ENCODE assay signal across 12 cellular contexts in the genomic region with DNA sequence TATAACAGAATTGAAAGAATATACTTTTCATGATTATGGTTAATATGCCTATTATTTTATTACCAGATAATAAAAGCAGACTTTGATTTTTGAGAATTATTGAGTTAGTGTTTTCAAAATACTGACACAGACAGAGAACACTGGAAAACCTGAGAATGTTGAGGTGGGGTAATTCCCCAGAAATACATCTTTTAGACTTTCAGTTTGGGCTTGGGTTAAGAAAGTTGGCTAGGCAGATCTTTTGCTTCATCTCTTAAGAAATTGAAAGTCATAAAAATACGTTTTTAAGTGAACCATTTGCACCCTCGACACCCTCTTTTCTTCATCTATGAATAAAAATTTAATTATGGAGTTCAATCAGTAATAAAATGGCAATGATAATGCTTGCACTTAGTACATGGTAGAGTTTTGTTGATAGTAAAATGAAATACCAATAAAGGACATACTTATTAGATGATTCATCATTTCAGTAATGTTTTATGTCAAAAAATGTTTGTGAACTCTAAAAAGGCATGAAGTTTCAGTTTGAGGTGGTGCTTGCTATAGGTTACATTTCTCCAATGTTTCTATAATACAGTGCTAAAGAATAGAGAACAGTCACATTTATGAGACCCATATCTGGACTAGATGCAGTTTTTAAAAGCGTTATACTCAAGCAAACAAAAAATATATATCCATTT. TPM values are rescaled to one million over a fixed set of nuclear protein-coding genes. Genes with fewer than 3 reads are reported as not detected.
DNase-seq lines count a peak whose midpoint lies in the region; ATAC-seq lines count a peak whose summit lies in the region.
"Had no signal": no experiment of that assay in that cellular context is flagged by ENCODE, and none has a peak within 500 bp of the region (broad histone marks: within the 10 kb centered on the region; RNA-seq: fewer than 3 reads in every experiment).

No MANE protein-coding gene starts in this region.

- H3K27ac Mint-ChIP-seq in activated naive CD4-positive, alpha-beta T cell treated with anti-CD3 and anti-CD28 coated beads for 36 hours: peak overlapping the region; percentile 87
- peak overlapping the region; percentile 85 to 96 for H3K27ac Mint-ChIP-seq in activated naive CD4-positive, alpha-beta T cell treated with anti-CD3 and anti-CD28 coated beads, Interleukin-2, amount 50 U/mL, for 72 hours

- no peak for DNase-seq in activated naive CD4-positive, alpha-beta T cell treated with anti-CD3 and anti-CD28 coated beads for 36 hours
- no peak for DNase-seq in activated naive CD4-positive, alpha-beta T cell (lab: John Stamatoyannopoulos, UW)
- no peak for DNase-seq in activated naive CD4-positive, alpha-beta T cell treated with anti-CD3 and anti-CD28 coated beads, Interleukin-2, amount 50 U/mL, for 72 hours (ENCODE audit: low spot score in 2 of 2)
- no peak for DNase-seq in stimulated activated naive CD8-positive, alpha-beta T cell treated with anti-CD3 and anti-CD28 coated beads, Interleukin-15, Interleukin-2, amounts not matched to agents 100 U/mL and 50 U/mL, for 24 hours
- DNase-seq in nucleus accumbens (lab: John Stamatoyannopoulos, UW): no peak
- DNase-seq in SW 1271 (lab: John Stamatoyannopoulos, UW): no peak
- DNase-seq: DMS153, dorsolateral prefrontal cortex, GOT3, NCI-H345 had no signal

- peaks cover 4% of the 10 kb centered on the region for H3K36me3 Mint-ChIP-seq in activated naive CD4-positive, alpha-beta T cell treated with anti-CD3 and anti-CD28 coated beads for 36 hours (ENCODE audit: low read depth)
- peaks cover 5 to 34% of the 10 kb centered on the region in 2 donors for H3K36me3 Mint-ChIP-seq in activated naive CD4-positive, alpha-beta T cell treated with anti-CD3 and anti-CD28 coated beads, Interleukin-2, amount 50 U/mL, for 72 hours

- CTCF ChIA-PET in activated naive CD4-positive, alpha-beta T cell treated with anti-CD3 and anti-CD28 coated beads for 36 hours (lab: Charles Lee): interaction anchor here (0.7 to 1.4 kb wide), 3 partner anchors 15 to 189 kb away, joined by 3 to 4 read pairs (median 4); no protein-coding TSS in a partner anchor

- intact Hi-C loops in activated naive CD4-positive, alpha-beta T cell treated with anti-CD3 and anti-CD28 coated beads for 36 hours (cut with micrococcal nuclease): loop anchor here (1.0 to 5.0 kb wide), 8 partner anchors 21 to 964 kb away; partner anchors contain the start of gene NRIP1

- H3K9me3 Mint-ChIP-seq in activated naive CD4-positive, alpha-beta T cell treated with anti-CD3 and anti-CD28 coated beads for 36 hours: no peaks in the 10 kb centered on the region
- peaks cover 4 to 7% of the 10 kb centered on the region in 2 donors for H3K9me3 Mint-ChIP-seq in activated naive CD4-positive, alpha-beta T cell treated with anti-CD3 and anti-CD28 coated beads, Interleukin-2, amount 50 U/mL, for 72 hours

- peaks cover 47% of the 10 kb centered on the region for H3K4me1 Mint-ChIP-seq in activated naive CD4-positive, alpha-beta T cell treated with anti-CD3 and anti-CD28 coated beads for 36 hours (ENCODE audit: low read depth)

- ATAC-seq in HG03378 (IDR thresholded peaks at IDR 0.05; ENCODE audit: unreplicated experiment) (peak; percentile 42), HG02884 (IDR thresholded peaks at IDR 0.05; ENCODE audit: unreplicated experiment) (no peak)
- peak; percentile 56 to 76 for ATAC-seq in activated naive CD4-positive, alpha-beta T cell treated with anti-CD3 and anti-CD28 coated beads, Interleukin-2, amount 50 U/mL, for 72 hours
- ATAC-seq in stimulated activated naive CD8-positive, alpha-beta T cell treated with anti-CD3 and anti-CD28 coated beads, Interleukin-15, Interleukin-2, amounts not matched to agents 100 U/mL and 50 U/mL, for 24 hours: peak; percentile 62

- H3K4me3 Mint-ChIP-seq in activated naive CD4-positive, alpha-beta T cell treated with anti-CD3 and anti-CD28 coated beads for 36 hours: peak overlapping the region; percentile 65

- H3K27me3 Mint-ChIP-seq in activated naive CD4-positive, alpha-beta T cell treated with anti-CD3 and anti-CD28 coated beads for 36 hours (ENCODE audit: low read depth): no peaks in the 10 kb centered on the region

RNA-seq across cellular contexts. Expression of gene SAMSN1, which starts 1.9 kb away (rescaled TPM):
- total RNA-seq in activated naive CD4-positive, alpha-beta T cell treated with anti-CD3 and anti-CD28 coated beads for 36 hours: 10 to 100 TPM; 41.1 to 43.0 TPM
- total RNA-seq in activated naive CD4-positive, alpha-beta T cell treated with anti-CD3 and anti-CD28 coated beads, Interleukin-2, amount 50 U/mL, for 72 hours: 10 to 100 TPM; 74.5 to 89.4 TPM
